ENCODE assay signal across 9 cellular contexts in genomic region chr16:10871157-10871991, GRCh38. TPM values are rescaled to one million over a fixed set of nuclear protein-coding genes. Genes with fewer than 3 reads are reported as not detected.
DNase-seq lines count a peak whose midpoint lies in the region; ATAC-seq and TF ChIP-seq lines count a peak whose summit lies in the region.
"Had no signal": no experiment of that assay in that cellular context is flagged by ENCODE, and none has a peak within 500 bp of the region (broad histone marks: within the 10 kb centered on the region; RNA-seq: fewer than 3 reads in every experiment).

No MANE protein-coding gene starts in this region.

- DNase-seq in AG08395 (ENCODE audit: low spot score) (peak; percentile 91), cardiac fibroblast (ENCODE audit: low read depth in 2 of 2) (peak; percentile 58 to 75), chondrocyte (ENCODE audit: low spot score) (no peak)
- peak; percentile 85 for DNase-seq in natural killer cell treated with Interleukin-12 subunit alpha and Interleukin-12 subunit beta and Interleukin-15 and Interleukin-18, amount 100 ng/mL, for 72 hours (ENCODE audit: low spot score)
- no peak for DNase-seq in central memory CD4-positive, alpha-beta T cell

- peak overlapping the region; percentile 74 to 93 for H3K27ac Mint-ChIP-seq in natural killer cell treated with Interleukin-12 subunit alpha and Interleukin-12 subunit beta and Interleukin-15 and Interleukin-18, amount 100 ng/mL, for 72 hours
- no peak overlapping the region for H3K27ac Mint-ChIP-seq in chondrocyte (ENCODE audit: unreplicated experiment)

- H3K4me1 Mint-ChIP-seq in natural killer cell treated with Interleukin-12 subunit alpha and Interleukin-12 subunit beta and Interleukin-15 and Interleukin-18, amount 100 ng/mL, for 72 hours (ENCODE audit: low read depth in 2 of 2) = peaks cover 64 to 85% of the 10 kb centered on the region in 2 donors
- no peaks in the 10 kb centered on the region for H3K4me1 Mint-ChIP-seq in chondrocyte (ENCODE audit: low read depth)

- peaks cover 0 to 5% of the 10 kb centered on the region in 2 donors for H3K27me3 Mint-ChIP-seq in natural killer cell treated with Interleukin-12 subunit alpha and Interleukin-12 subunit beta and Interleukin-15 and Interleukin-18, amount 100 ng/mL, for 72 hours
- H3K27me3 Mint-ChIP-seq in chondrocyte (ENCODE audit: low read depth) = peaks cover 57% of the 10 kb centered on the region

- H3K36me3 Mint-ChIP-seq in natural killer cell treated with Interleukin-12 subunit alpha and Interleukin-12 subunit beta and Interleukin-15 and Interleukin-18, amount 100 ng/mL, for 72 hours = no peaks in the 10 kb centered on the region
- H3K36me3 Mint-ChIP-seq in chondrocyte (ENCODE audit: low read depth) = no peaks in the 10 kb centered on the region

- TF ChIP-seq CTCF in cardiac fibroblast (IDR thresholded peaks at IDR 0.05; ENCODE audit: low read depth, low read length) (no peak), chondrocyte (IDR thresholded peaks at IDR 0.05) (no peak)

- no peak overlapping the region for H3K4me3 ChIP-seq in cardiac fibroblast (replicated peaks in 1 of 2; ENCODE audit: low read depth in 2 of 2, low read length in 2 of 2)

- ATAC-seq in GM18861 (IDR thresholded peaks at IDR 0.05; ENCODE audit: unreplicated experiment) (peak; percentile 39), HG03432 (IDR thresholded peaks at IDR 0.05; ENCODE audit: unreplicated experiment) (peak; percentile 60), SK-N-SH treated with all-trans-retinoic acid at 6 μM for 48 hours (peak; percentile 92)
- peak; percentile 89 to 93 for ATAC-seq in natural killer cell treated with Interleukin-12 subunit alpha and Interleukin-12 subunit beta and Interleukin-15 and Interleukin-18, amount 100 ng/mL, for 72 hours

- H3K4me3 Mint-ChIP-seq in natural killer cell treated with Interleukin-12 subunit alpha and Interleukin-12 subunit beta and Interleukin-15 and Interleukin-18, amount 100 ng/mL, for 72 hours = peak overlapping the region; percentile 83
- H3K4me3 Mint-ChIP-seq in chondrocyte (ENCODE audit: unreplicated experiment) = no peak overlapping the region

- H3K9me3 Mint-ChIP-seq in natural killer cell treated with Interleukin-12 subunit alpha and Interleukin-12 subunit beta and Interleukin-15 and Interleukin-18, amount 100 ng/mL, for 72 hours = no peaks in the 10 kb centered on the region
- no peaks in the 10 kb centered on the region for H3K9me3 Mint-ChIP-seq in chondrocyte (ENCODE audit: low read depth)

TF ChIP-seq in SK-N-SH treated with all-trans-retinoic acid at 6 μM for 48 hours, 23 proteins besides CTCF, POLR2A, EP300 and RAD21:
- TF ChIP-seq ZC3H10 (CRISPR knock-in tag; IDR thresholded peaks at IDR 0.05) (no peak), RARB (CRISPR knock-in tag; IDR thresholded peaks at IDR 0.05) (no peak), ZNF70 (CRISPR knock-in tag; IDR thresholded peaks at IDR 0.05) (no peak), TSHZ2 (CRISPR knock-in tag; IDR thresholded peaks at IDR 0.05) (no peak), PPARA (CRISPR knock-in tag; IDR thresholded peaks at IDR 0.05; ENCODE audit: borderline replicate concordance) (no peak), SNAI2 (CRISPR knock-in tag; IDR thresholded peaks at IDR 0.05) (no peak), ESRRG (CRISPR knock-in tag; IDR thresholded peaks at IDR 0.05) (no peak), ZFP3 (CRISPR knock-in tag; IDR thresholded peaks at IDR 0.05) (no peak), ISL1 (CRISPR knock-in tag; IDR thresholded peaks at IDR 0.05) (no peak), BACH2 (CRISPR knock-in tag; IDR thresholded peaks at IDR 0.05; ENCODE audit: borderline replicate concordance) (no peak)

RNA-seq across cellular contexts. Expression of gene CIITA, which starts 5.6 kb away (rescaled TPM):
- total RNA-seq in natural killer cell treated with Interleukin-12 subunit alpha and Interleukin-12 subunit beta and Interleukin-15 and Interleukin-18, amount 100 ng/mL, for 72 hours = 100 to 1,000 TPM in 1 of 2 donors, 10 to 100 TPM in 1; 13.3 to 104 TPM
- not detected in 3 replicates for total RNA-seq in chondrocyte

RNA-seq across cellular contexts. Expression of gene TVP23A, which starts 52.8 kb away (rescaled TPM):
- under 1 TPM in 1 of 2 donors, not detected in 1; 0.50 TPM for total RNA-seq in natural killer cell treated with Interleukin-12 subunit alpha and Interleukin-12 subunit beta and Interleukin-15 and Interleukin-18, amount 100 ng/mL, for 72 hours
- 0.07 TPM in 1 of 3 replicates, not detected in the others for total RNA-seq in chondrocyte
- total RNA-seq: lung microvascular endothelial cell had no signal

Comparison
In these comparisons a context has a peak if more than half of its experiments do, and no peak if none do; other contexts are left out.
1. DNase-seq: peak in AG08395 (single experiment), cardiac fibroblast (2 of 2) and natural killer cell treated with Interleukin-12 subunit alpha and Interleukin-12 subunit beta and Interleukin-15 and Interleukin-18, amount 100 ng/mL, for 72 hours (single experiment); none in central memory CD4-positive, alpha-beta T cell (single experiment) and chondrocyte (single experiment).
2. ATAC-seq: peak in every context shown above with its lines; median percentile 92 in SK-N-SH treated with all-trans-retinoic acid at 6 μM for 48 hours; 91 in natural killer cell treated with Interleukin-12 subunit alpha and Interleukin-12 subunit beta and Interleukin-15 and Interleukin-18, amount 100 ng/mL, for 72 hours; 60 in HG03432; 39 in GM18861.
3. RNA of gene CIITA, which starts 5.6 kb away (total RNA-seq): 13.3 to 104 TPM in natural killer cell treated with Interleukin-12 subunit alpha and Interleukin-12 subunit beta and Interleukin-15 and Interleukin-18, amount 100 ng/mL, for 72 hours; not detected in chondrocyte; every median in the first group is over 10 times any median in the second.